ENCODE assay signal across 15 cellular contexts in genomic region chr16:9545500-9546437, GRCh38.
DNase-seq lines count a peak whose midpoint lies in the region; ATAC-seq and TF ChIP-seq lines count a peak whose summit lies in the region.
"Had no signal": no experiment of that assay in that cellular context is flagged by ENCODE, and none has a peak within 500 bp of the region (broad histone marks: within the 10 kb centered on the region; RNA-seq: fewer than 3 reads in every experiment).

No MANE protein-coding gene starts in this region.

- no peaks in the 10 kb centered on the region for H3K9me2 ChIP-seq in hepatocyte (replicated peaks; ENCODE audit: insufficient read depth)

- no peaks in the 10 kb centered on the region for H3K27me3 ChIP-seq in hepatocyte
- H3K27me3 ChIP-seq: BLaER1 had no signal

- DNase-seq in activated naive CD4-positive, alpha-beta T cell treated with anti-CD3 and anti-CD28 coated beads, Interleukin-2, amount 50 U/mL, for 72 hours (ENCODE audit: low spot score in 2 of 2): no peak
- DNase-seq in hepatocyte (ENCODE audit: low spot score) (peak; percentile 68), nephron progenitor cell (no peak), LoVo (ENCODE audit: low spot score) (no peak)
- no peak for DNase-seq in activated CD4-positive, alpha-beta T cell treated with anti-CD3 and anti-CD28 coated beads for 4 hours
- DNase-seq: AML-193; CD8-positive, alpha-beta memory T cell; DMS53; GF-D8; HCEC 1CT; HFFc6 had no signal

- no peaks in the 10 kb centered on the region for H3K9me3 ChIP-seq in hepatocyte (ENCODE audit: low read depth)
- H3K9me3 ChIP-seq: BLaER1 had no signal

- no peak overlapping the region for H2AFZ ChIP-seq in hepatocyte

- H3K79me2 ChIP-seq in hepatocyte: no peaks in the 10 kb centered on the region

- H3K36me3 Mint-ChIP-seq in activated naive CD4-positive, alpha-beta T cell treated with anti-CD3 and anti-CD28 coated beads, Interleukin-2, amount 50 U/mL, for 24 hours: no peaks in the 10 kb centered on the region
- H3K36me3 Mint-ChIP-seq in activated naive CD4-positive, alpha-beta T cell treated with anti-CD3 and anti-CD28 coated beads, Interleukin-2, amount 50 U/mL, for 72 hours: no peaks in the 10 kb centered on the region
- no peaks in the 10 kb centered on the region for H3K36me3 Mint-ChIP-seq in nephron progenitor cell (ENCODE audit: low read depth)
- H3K36me3 Mint-ChIP-seq: CD8-positive, alpha-beta memory T cell had no signal

- H3K4me1 Mint-ChIP-seq in activated naive CD4-positive, alpha-beta T cell treated with anti-CD3 and anti-CD28 coated beads, Interleukin-2, amount 50 U/mL, for 24 hours: no peaks in the 10 kb centered on the region
- H3K4me1 Mint-ChIP-seq in nephron progenitor cell: peaks cover 6% of the 10 kb centered on the region
- H3K4me1 Mint-ChIP-seq: CD8-positive, alpha-beta memory T cell had no signal

- peak overlapping the region; percentile 3 for H3K27ac Mint-ChIP-seq in activated naive CD4-positive, alpha-beta T cell treated with anti-CD3 and anti-CD28 coated beads, Interleukin-2, amount 50 U/mL, for 24 hours
- H3K27ac Mint-ChIP-seq in activated naive CD4-positive, alpha-beta T cell treated with anti-CD3 and anti-CD28 coated beads, Interleukin-2, amount 50 U/mL, for 72 hours: no peak overlapping the region
- H3K27ac Mint-ChIP-seq in nephron progenitor cell: peak overlapping the region; percentile 24
- H3K27ac Mint-ChIP-seq: CD8-positive, alpha-beta memory T cell; HFFc6 had no signal

- no peaks in the 10 kb centered on the region for H4K20me1 ChIP-seq in hepatocyte (ENCODE audit: insufficient read depth, poor library complexity, severe bottlenecking)
- H4K20me1 ChIP-seq: BLaER1 had no signal

- H3K4me3 Mint-ChIP-seq in activated naive CD4-positive, alpha-beta T cell treated with anti-CD3 and anti-CD28 coated beads, Interleukin-2, amount 50 U/mL, for 24 hours: no peak overlapping the region
- H3K4me3 Mint-ChIP-seq in nephron progenitor cell: no peak overlapping the region
- H3K4me3 Mint-ChIP-seq: CD8-positive, alpha-beta memory T cell; HFFc6 had no signal

- no peak overlapping the region for H3K4me3 ChIP-seq in hepatocyte
- H3K4me3 ChIP-seq: BLaER1 had no signal

- H3K9me3 Mint-ChIP-seq in activated naive CD4-positive, alpha-beta T cell treated with anti-CD3 and anti-CD28 coated beads, Interleukin-2, amount 50 U/mL, for 24 hours: peaks cover 12% of the 10 kb centered on the region
- H3K9me3 Mint-ChIP-seq in activated naive CD4-positive, alpha-beta T cell treated with anti-CD3 and anti-CD28 coated beads, Interleukin-2, amount 50 U/mL, for 72 hours: peaks cover 11 to 13% of the 10 kb centered on the region in 2 donors
- no peaks in the 10 kb centered on the region for H3K9me3 Mint-ChIP-seq in nephron progenitor cell

- H3K36me3 ChIP-seq in hepatocyte (replicated peaks; ENCODE audit: insufficient read depth, low read depth): no peaks in the 10 kb centered on the region
- H3K36me3 ChIP-seq: BLaER1 had no signal

- ATAC-seq in activated naive CD4-positive, alpha-beta T cell treated with anti-CD3 and anti-CD28 coated beads, Interleukin-2, amount 50 U/mL, for 72 hours: no peak
- no peak for ATAC-seq in GM21825 (IDR thresholded peaks at IDR 0.05; ENCODE audit: unreplicated experiment)

- 64% methylated on average over 8 of the region's 8 CpGs for WGBS in hepatocyte (ENCODE audit: low lambda C conversion rate, missing lambda C conversion rate)

- TF ChIP-seq CTCF in hepatocyte (IDR thresholded peaks at IDR 0.05; ENCODE audit: poor library complexity): no peak
- no peak for TF ChIP-seq CTCF in nephron progenitor cell (IDR thresholded peaks at IDR 0.05)

- no peaks in the 10 kb centered on the region for H3K27me3 Mint-ChIP-seq in activated naive CD4-positive, alpha-beta T cell treated with anti-CD3 and anti-CD28 coated beads, Interleukin-2, amount 50 U/mL, for 24 hours
- H3K27me3 Mint-ChIP-seq in nephron progenitor cell (ENCODE audit: low read depth, poor library complexity): peaks cover 3% of the 10 kb centered on the region

- H3K4me2 ChIP-seq in hepatocyte: peak overlapping the region; percentile 20
- H3K4me2 ChIP-seq: BLaER1 had no signal

- no peaks in the 10 kb centered on the region for H3K4me1 ChIP-seq in hepatocyte (ENCODE audit: insufficient read depth)

- H3K27ac ChIP-seq in hepatocyte: peak overlapping the region; percentile 82
- H3K27ac ChIP-seq: 22Rv1, BLaER1 had no signal

Comparison
In these comparisons a context has a peak if more than half of its experiments do, and no peak if none do; other contexts are left out.
1. H3K27ac Mint-ChIP-seq: peak in activated naive CD4-positive, alpha-beta T cell treated with anti-CD3 and anti-CD28 coated beads, Interleukin-2, amount 50 U/mL, for 24 hours (single experiment) and nephron progenitor cell (single experiment); none in activated naive CD4-positive, alpha-beta T cell treated with anti-CD3 and anti-CD28 coated beads, Interleukin-2, amount 50 U/mL, for 72 hours (0 of 2).